Comparison of ENCODE assay signal across 7 cellular contexts in the genomic region with DNA sequence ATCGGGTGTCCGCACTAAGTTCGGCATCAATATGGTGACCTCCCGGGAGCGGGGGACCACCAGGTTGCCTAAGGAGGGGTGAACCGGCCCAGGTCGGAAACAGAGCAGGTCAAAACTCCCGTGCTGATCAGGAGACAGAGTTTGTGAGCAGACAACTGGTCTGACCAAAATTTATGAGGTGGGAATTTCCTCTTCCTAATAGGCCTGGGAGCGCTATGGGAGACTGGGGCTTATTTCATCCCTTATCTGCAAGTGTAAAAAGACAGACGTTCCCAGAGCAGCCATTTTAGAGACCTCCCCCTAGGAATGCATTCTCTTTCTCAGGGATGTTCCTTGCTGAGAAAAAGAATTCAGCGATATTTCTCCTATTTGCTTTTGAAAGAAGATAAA. TPM values are rescaled to one million over a fixed set of nuclear protein-coding genes. Genes with fewer than 3 reads are reported as not detected.
DNase-seq lines count a peak whose midpoint lies in the region; ATAC-seq, FAIRE-seq and TF ChIP-seq lines count a peak whose summit lies in the region.
"Not testable (repeated sequence)": the region's sequence is repeated elsewhere in the genome, so short reads cannot be mapped to it uniquely, and the experiment has no call there.

No MANE protein-coding gene starts in this region.

- H3K9ac ChIP-seq in GM12878 (ENCODE audit: control insufficient read depth, insufficient read depth, low read length); mesendoderm (ENCODE audit: low read length): not testable (repeated sequence)

- TF ChIP-seq RAD21 in GM12878 (IDR thresholded peaks at IDR 0.05; ENCODE audit: insufficient read depth, low read depth, low read length), result not testable (repeated sequence)

- not testable (repeated sequence) for H3K4me3 ChIP-seq in GM23338; SJCRH30; GM12878; mesendoderm (ENCODE audit: low read length); transverse colon

- H3K27me3 Mint-ChIP-seq in Calu3 (ENCODE audit: unreplicated experiment), result not testable (repeated sequence)
- peaks cover 14% of the 10 kb centered on the region for H3K27me3 Mint-ChIP-seq in GM23338 (ENCODE audit: insufficient read depth, low read depth, poor library complexity)

- H3K18ac ChIP-seq in mesendoderm (ENCODE audit: low read length), result not testable (repeated sequence)

- not testable (repeated sequence) for TF ChIP-seq POLR2A in GM12878 (IDR thresholded peaks at IDR 0.05; ENCODE audit: low read depth, low read length); transverse colon (IDR thresholded peaks at IDR 0.05)

- H2BK5ac ChIP-seq in mesendoderm (ENCODE audit: low read length), result not testable (repeated sequence)

- H2BK120ac ChIP-seq in mesendoderm (ENCODE audit: low read depth, low read length), result not testable (repeated sequence)

- H3K9me3 ChIP-seq in SJCRH30 (replicated peaks) (peaks cover 11% of the 10 kb centered on the region; the same call in 1 of the 2 replicates), transverse colon (peaks cover 4 to 12% of the 10 kb centered on the region in 2 donors)
- H3K9me3 ChIP-seq in GM12878 (replicated peaks; ENCODE audit: control insufficient read depth, insufficient read depth, low read length), result not testable (repeated sequence)

- H3K56ac ChIP-seq in mesendoderm (ENCODE audit: low read length), result not testable (repeated sequence)

- H4K20me1 ChIP-seq in GM23338 (replicated peaks; ENCODE audit: insufficient read depth); GM12878 (ENCODE audit: control insufficient read depth, insufficient read depth): not testable (repeated sequence)

- H3K27me3 ChIP-seq in GM23338 (ENCODE audit: insufficient read depth); SJCRH30; GM12878 (replicated peaks in 1 of 2; ENCODE audit: control insufficient read depth in 2 of 2, insufficient read depth in 2 of 2, low read length in 1 of 2); mesendoderm (ENCODE audit: insufficient read depth, low read length, poor library complexity); transverse colon: not testable (repeated sequence)

- RAD21 ChIA-PET in GM12878 (lab: Charles Lee; ENCODE audit: unreplicated experiment), result not testable (repeated sequence)

- not testable (repeated sequence) for TF ChIP-seq CTCF in Calu3 (IDR thresholded peaks at IDR 0.05; ENCODE audit: unreplicated experiment); GM23338 (conservative IDR thresholded peaks at IDR 0.05; ENCODE audit: low read depth in 2 of 2); GM12878 (IDR thresholded peaks at IDR 0.05 in 2 of 3, conservative IDR thresholded peaks at IDR 0.05 in 1 of 3; ENCODE audit: control insufficient read depth in 2 of 3, extremely low read depth in 1 of 3, insufficient read depth in 1 of 3, low read depth in 3 of 3, low read length in 3 of 3); transverse colon (IDR thresholded peaks at IDR 0.05)

- not testable (repeated sequence) for BruUV-seq in Calu3 (replicated peaks; lab: Mats Ljungman, UMichigan); GM12878 (replicated peaks; lab: Mats Ljungman, UMichigan)

- not testable (repeated sequence) for H3K23ac ChIP-seq in mesendoderm (ENCODE audit: low read length)

- in situ Hi-C loops in KBM-7 (cut with MboI; ENCODE audit: low pct_unique_long_range_greater_than_20kb, low sequenced_read_pairs); GM12878 (cut with MboI); transverse colon (cut with MboI; ENCODE audit: low pct_ligation_motif_present in 1 of 4, low pct_unique_long_range_greater_than_20kb in 1 of 4, low sequenced_read_pairs in 3 of 4): not testable (repeated sequence)

- H3K9me2 ChIP-seq in GM23338 (ENCODE audit: insufficient read depth), result not testable (repeated sequence)

- not testable (repeated sequence) for DNase-seq in Calu3; GM12878 (ENCODE audit: low read depth, low spot score); transverse colon
- DNase-seq in GM23338 (ENCODE audit: low spot score) (peak; percentile 36), KBM-7 (peak; percentile 24), SJCRH30 (peak; percentile 3 to 4), mesendoderm (peak; percentile 31)

- not testable (repeated sequence) for FAIRE-seq in GM12878 (lab: Jason Lieb, UNC)

- not testable (repeated sequence) for H3K4me1 Mint-ChIP-seq in Calu3 (ENCODE audit: low read depth, unreplicated experiment); GM23338

- not testable (repeated sequence) for H3K4me3 Mint-ChIP-seq in Calu3 (ENCODE audit: low read depth, unreplicated experiment); GM23338

- not testable (repeated sequence) for H3K4me2 ChIP-seq in GM23338; GM12878 (ENCODE audit: control insufficient read depth, insufficient read depth); mesendoderm (ENCODE audit: low read length)

- intact Hi-C loops in Calu3 (cut with micrococcal nuclease; ENCODE audit: unreplicated experiment); GM12878 (cut with micrococcal nuclease; ENCODE audit: unreplicated experiment); transverse colon (cut with DNase I; ENCODE audit: low total_unique reads): not testable (repeated sequence)

- not testable (repeated sequence) for H2AK5ac ChIP-seq in mesendoderm (ENCODE audit: low read length)

- not testable (repeated sequence) for H3K4me1 ChIP-seq in GM23338 (ENCODE audit: insufficient read depth); SJCRH30; GM12878 (ENCODE audit: control insufficient read depth, insufficient read depth, low read length); mesendoderm (ENCODE audit: control insufficient read depth, low read depth, low read length); transverse colon

- SMC1A ChIA-PET in GM12878 (lab: Charles Lee; ENCODE audit: uncharacterized antibody, unreplicated experiment), result not testable (repeated sequence)

- not testable (repeated sequence) for H2AFZ ChIP-seq in GM23338; GM12878 (ENCODE audit: control insufficient read depth, low read depth, low read length)

- not testable (repeated sequence) for H3K9me3 Mint-ChIP-seq in Calu3 (ENCODE audit: low read depth, unreplicated experiment)
- peaks cover 57% of the 10 kb centered on the region for H3K9me3 Mint-ChIP-seq in GM23338

- CTCF ChIA-PET in Calu3 (lab: Charles Lee), result interaction anchor here (0.6 kb wide), 1 partner anchor 58 kb away, joined by 6 read pairs; no protein-coding TSS in a partner anchor
- CTCF ChIA-PET in GM12878 (lab: Yijun Ruan, JAX), result not testable (repeated sequence)

- H3K36me3 ChIP-seq in GM23338 (ENCODE audit: insufficient read depth), result peaks cover 22% of the 10 kb centered on the region; the same call in 1 of the 2 replicates
- peaks cover 43% of the 10 kb centered on the region for H3K36me3 ChIP-seq in SJCRH30
- H3K36me3 ChIP-seq in GM12878 (ENCODE audit: control insufficient read depth in 2 of 2, insufficient read depth in 2 of 2, low read length in 1 of 2); mesendoderm (ENCODE audit: control insufficient read depth, insufficient read depth, low read length): not testable (repeated sequence)
- H3K36me3 ChIP-seq in transverse colon, result peaks cover 0 to 19% (median 2%) of the 10 kb centered on the region in 4 donors

- TF ChIP-seq EP300 in GM12878 (IDR thresholded peaks at IDR 0.05; ENCODE audit: borderline replicate concordance in 1 of 2, control insufficient read depth in 1 of 2, low read depth in 2 of 2, low read length in 2 of 2); transverse colon (IDR thresholded peaks at IDR 0.05; ENCODE audit: low read depth): not testable (repeated sequence)

- not testable (repeated sequence) for H3K27ac ChIP-seq in GM23338 (ENCODE audit: low read depth); SJCRH30; GM12878 (ENCODE audit: control insufficient read depth, insufficient read depth); mesendoderm (ENCODE audit: low read depth, low read length)
- peak overlapping the region in 3 of 4 donors; percentile 43 to 47 (median 43) for H3K27ac ChIP-seq in transverse colon

- H4K5ac ChIP-seq in mesendoderm (ENCODE audit: low read length), result not testable (repeated sequence)

- not testable (repeated sequence) for H4K8ac ChIP-seq in mesendoderm (ENCODE audit: low read depth, low read length)

- over 99% methylated on average over 9 of the region's 11 CpGs for WGBS in GM12878 (ENCODE audit: insufficient coverage, insufficient replicate concordance, low lambda C conversion rate, missing lambda C conversion rate)
- WGBS in mesendoderm (ENCODE audit: extremely low coverage, insufficient coverage, low lambda C conversion rate), result no CpG with 5 or more reads among the region's 11 CpGs
- WGBS in transverse colon (ENCODE audit: low coverage in 1 of 2), 2 donors, result 96 to 100% methylated on average over 2 to 11 of the region's 11 CpGs

- H3K27ac Mint-ChIP-seq in Calu3 (ENCODE audit: unreplicated experiment), result peak overlapping the region; percentile 11
- H3K27ac Mint-ChIP-seq in GM23338, result not testable (repeated sequence)

- not testable (repeated sequence) for ATAC-seq in GM23338, GM12878

- POLR2A ChIA-PET in GM12878 (lab: Charles Lee), result not testable (repeated sequence)

- H3K4ac ChIP-seq in mesendoderm (ENCODE audit: low read depth, low read length), result not testable (repeated sequence)

- H2BK15ac ChIP-seq in mesendoderm (replicated peaks; ENCODE audit: low read depth), result not testable (repeated sequence)

- H3K79me2 ChIP-seq in GM23338 (replicated peaks; ENCODE audit: insufficient read depth), result peaks cover 40% of the 10 kb centered on the region
- not testable (repeated sequence) for H3K79me2 ChIP-seq in GM12878 (ENCODE audit: control insufficient read depth, insufficient read depth, low read length); mesendoderm (ENCODE audit: control insufficient read depth, insufficient read depth, low read length)

- H3F3A ChIP-seq in GM23338 (replicated peaks; ENCODE audit: low read depth), result not testable (repeated sequence)

- H3K36me3 Mint-ChIP-seq in Calu3 (ENCODE audit: insufficient read depth, unreplicated experiment), result not testable (repeated sequence)
- peaks cover 74% of the 10 kb centered on the region for H3K36me3 Mint-ChIP-seq in GM23338 (ENCODE audit: low read depth)

- not testable (repeated sequence) for H3K79me1 ChIP-seq in mesendoderm (ENCODE audit: low read length)

RNA-seq across cellular contexts. Expression of a gene that starts 59.2 kb away (rescaled TPM):
- total RNA-seq in Calu3 (2022) (54.2 and 57.7 TPM in 2 replicates), GM12878 (2014; rRNA removed) (48.9 and 58.5 TPM in 2 replicates), GM12878 (2014; rRNA removed; fragmentation: Illumina TruSeq; extraction: Trizol) (58.9 and 65.4 TPM in 2 replicates), GM12878 (2021) (51.9 and 55.4 TPM in 2 replicates), transverse colon (10 to 100 TPM; 39.0 to 81.1 (median 49.5) TPM)
- total RNA-seq in GM23338 (2014; rRNA removed; shearing (Covaris generic)), result 61.3 and 63.7 TPM in 2 replicates
- polyA plus RNA-seq in GM23338 (2016; fragmentation: Nextera tagmentation; extraction: Ambion mirVana) (13.9 and 15.2 TPM in 2 replicates), GM12878 (2011; rRNA removed) (105 and 132 TPM in 2 replicates), GM12878 (2014; fragmentation: Illumina TruSeq; extraction: Trizol) (42.3 and 50.2 TPM in 2 replicates), GM12878 (2014; fragmentation: Nextera tagmentation; extraction: Ambion mirVana) (10 to 100 TPM; 12.3 to 13.7 TPM), GM12878 (2014; rRNA removed) (34.3 and 36.2 TPM in 2 replicates), GM12878 (2016; fragmentation: Nextera tagmentation; extraction: Ambion mirVana) (10 to 100 TPM; 11.2 to 20.6 TPM)
- 26.4 and 28.8 TPM in 2 replicates for total RNA-seq in SJCRH30 (2014; rRNA removed; shearing (Covaris generic))
- 532 and 544 TPM in 2 replicates for total RNA-seq in GM12878 (2013; cell fraction: nucleolus; rRNA removed)
- 24.0 TPM for polyA plus RNA-seq in GM12878 (2011; ENCODE audit: low read depth)
- 45.9 and 56.4 TPM in 2 replicates for polyA plus RNA-seq in GM12878 (2011; cell fraction: cytosol; rRNA removed)
- polyA plus RNA-seq in GM12878 (2011; cell fraction: nucleus; rRNA removed), result 158 and 206 TPM in 2 replicates
- 24.5 and 30.8 TPM in 2 replicates for polyA plus RNA-seq in GM12878 (2012)
- polyA minus RNA-seq in GM12878 (2011; rRNA and poly(A)+ RNA removed), result 171 and 281 TPM in 2 replicates
- 37.0 and 48.7 TPM in 2 replicates for polyA minus RNA-seq in GM12878 (2011; cell fraction: cytosol; rRNA and poly(A)+ RNA removed)
- 142 and 203 TPM in 2 replicates for polyA minus RNA-seq in GM12878 (2011; cell fraction: nucleus; rRNA and poly(A)+ RNA removed)
- 17.6 TPM for polyA plus RNA-seq in mesendoderm (2013, experiment 1 of 2)
- polyA plus RNA-seq in mesendoderm (2013, experiment 2 of 2), result 16.5 TPM
